In the genomic region with DNA sequence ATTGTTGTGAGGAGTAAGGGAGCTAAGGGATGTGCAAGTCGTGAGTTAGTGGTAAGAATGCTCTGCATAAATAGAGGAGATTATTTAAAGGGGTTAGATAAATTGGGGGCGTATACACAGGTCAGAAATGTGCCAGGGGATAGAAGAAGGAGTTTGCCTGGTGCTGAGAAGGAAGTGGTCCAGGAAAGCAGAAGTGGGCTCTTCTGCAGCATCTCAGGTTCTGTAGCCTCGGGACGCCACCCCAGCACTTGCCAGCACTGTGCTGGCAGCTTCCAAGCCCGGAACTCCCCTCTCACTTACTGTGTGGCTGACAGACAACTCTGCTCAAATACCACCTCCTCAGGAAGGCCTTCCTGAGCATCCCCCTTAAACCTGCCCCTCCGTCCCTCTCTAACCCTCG, we compare ENCODE assay signal across 28 cellular contexts. TPM values are rescaled to one million over a fixed set of nuclear protein-coding genes. Genes with fewer than 3 reads are reported as not detected.
DNase-seq lines count a peak whose midpoint lies in the region; ATAC-seq, FAIRE-seq and TF ChIP-seq lines count a peak whose summit lies in the region.
"Had no signal": no experiment of that assay in that cellular context is flagged by ENCODE, and none has a peak within 500 bp of the region (broad histone marks: within the 10 kb centered on the region; RNA-seq: fewer than 3 reads in every experiment).

No MANE protein-coding gene starts in this region.

- no peak overlapping the region for H2BK5ac ChIP-seq in mesenchymal stem cell (ENCODE audit: low read depth, low read length, poor library complexity, severe bottlenecking)
- H2BK5ac ChIP-seq in trophoblast cell (ENCODE audit: low read depth, low read length, poor library complexity): peak overlapping the region; percentile 96

- H2BK15ac ChIP-seq in mesenchymal stem cell (ENCODE audit: low read depth, poor library complexity, severe bottlenecking): no peak overlapping the region

- 85% methylated on average over 7 of the region's 7 CpGs for WGBS in mesenchymal stem cell
- no CpG with 5 or more reads among the region's 7 CpGs for WGBS in trophoblast cell (ENCODE audit: extremely low coverage, insufficient coverage, insufficient read length)

- CTCF ChIA-PET in Panc1 (lab: Charles Lee): no interaction called here

- H3K79me1 ChIP-seq in mesenchymal stem cell (replicated peaks; ENCODE audit: low read length, poor library complexity, severe bottlenecking) (no peaks in the 10 kb centered on the region), trophoblast cell (ENCODE audit: low read length) (peaks cover 79% of the 10 kb centered on the region)

- POLR2A ChIA-PET in Panc1 (lab: Charles Lee): no interaction called here

- peaks cover 36% of the 10 kb centered on the region for H3K79me2 ChIP-seq in trophoblast cell (ENCODE audit: control insufficient read depth, insufficient read depth, low read length, poor library complexity)

- no peak overlapping the region for H2BK12ac ChIP-seq in mesenchymal stem cell (ENCODE audit: low read length in 2 of 2)
- peak overlapping the region; percentile 99 for H2BK12ac ChIP-seq in trophoblast cell (ENCODE audit: low read length)

- no peak overlapping the region for H3K23ac ChIP-seq in mesenchymal stem cell (ENCODE audit: low read length in 2 of 2)
- no peak overlapping the region for H3K23ac ChIP-seq in trophoblast cell (ENCODE audit: low read length)

- H2BK120ac ChIP-seq in mesenchymal stem cell (ENCODE audit: low read depth, low read length): no peak overlapping the region
- peak overlapping the region; percentile 98 for H2BK120ac ChIP-seq in trophoblast cell (ENCODE audit: insufficient read depth, low read length, poor library complexity)

- no peak for FAIRE-seq in GM12891 (lab: Jason Lieb, UNC)

- H3K9me3 ChIP-seq in Panc1 (ENCODE audit: control insufficient read depth, insufficient read depth, low read depth, low read length) (no peaks in the 10 kb centered on the region), mesenchymal stem cell (ENCODE audit: control insufficient read depth, low read length) (no peaks in the 10 kb centered on the region), trophoblast cell (ENCODE audit: insufficient read depth, low read depth, low read length) (peaks cover 1% of the 10 kb centered on the region)
- H3K9me3 ChIP-seq: gastrocnemius medialis, lower lobe of right lung, sigmoid colon, upper lobe of left lung had no signal

- peaks cover 37% of the 10 kb centered on the region for H3K4me1 ChIP-seq in Panc1 (ENCODE audit: control insufficient read depth, insufficient read depth, low read length)
- peaks cover 24% of the 10 kb centered on the region for H3K4me1 ChIP-seq in mesenchymal stem cell (ENCODE audit: control insufficient read depth, insufficient read depth, low read depth, low read length)
- H3K4me1 ChIP-seq in trophoblast cell (ENCODE audit: control insufficient read depth in 1 of 2, insufficient read depth in 2 of 2, low read length in 2 of 2): peaks cover 61 to 64% of the 10 kb centered on the region in 2 experiments

- H3K18ac ChIP-seq in mesenchymal stem cell (ENCODE audit: low read depth in 1 of 2, low read length in 2 of 2) (no peak overlapping the region), trophoblast cell (ENCODE audit: low read length) (peak overlapping the region; percentile 83)

- H4K8ac ChIP-seq in mesenchymal stem cell (ENCODE audit: low read length) (no peak overlapping the region), trophoblast cell (ENCODE audit: low read depth, low read length) (peak overlapping the region; percentile 92)

- no peak overlapping the region for H3K14ac ChIP-seq in mesenchymal stem cell (ENCODE audit: low read length in 2 of 2)
- peak overlapping the region; percentile 97 for H3K14ac ChIP-seq in trophoblast cell (ENCODE audit: low read length)

- TF ChIP-seq CTCF in Panc1 (IDR thresholded peaks at IDR 0.05): no peak

- DNase-seq in GM12891 (ENCODE audit: insufficient read length, low spot score): no peak
- DNase-seq in Panc1 (ENCODE audit: low read depth, low spot score): no peak
- DNase-seq in mesenchymal stem cell: no peak
- DNase-seq in trophoblast cell: no peak
- DNase-seq in cortex of kidney (lab: John Stamatoyannopoulos, UW): no peak
- no peak for DNase-seq in NCI-H748 treated with DMSO at 0.1 percent for 48 hours (lab: John Stamatoyannopoulos, UW)
- DNase-seq: activated B cell treated with CpG ODN at 0.5 μM for 24 hours; activated CD4-positive, alpha-beta T cell treated with anti-CD3 and anti-CD28 coated beads, Interleukin-2, amount 10 ng/mL, durations not matched to agents 7 days and 5 days; activated effector memory CD4-positive, alpha-beta T cell treated with anti-CD3 and anti-CD28 coated beads, Interleukin-2, amount 50 U/mL, for 16 hours; activated T-cell treated with anti-CD3 and anti-CD28 coated beads, Interleukin-2, amount 50 U/mL, for 1 hour; CD4-positive, CD25-positive, alpha-beta regulatory T cell; effector CD4-positive, alpha-beta T cell; gastrocnemius medialis; KBM-7; lower lobe of right lung; NCI-H1436; NCI-H2081; NCI-H226; NCI-H526 treated with DMSO at 0.1 percent for 48 hours; nucleus accumbens; RPMI8226; sigmoid colon; stimulated activated CD4-positive, alpha-beta T cell treated with anti-CD3 and anti-CD28 coated beads, Interleukin-4, amount 100 ng/mL, for 24 hours; T-cell; upper lobe of left lung had no signal

- H2AK5ac ChIP-seq in mesenchymal stem cell (ENCODE audit: low read length, severe bottlenecking): peak overlapping the region; percentile 29
- H2AK5ac ChIP-seq in trophoblast cell (ENCODE audit: low read length): peak overlapping the region; percentile 98

- H2AFZ ChIP-seq in mesenchymal stem cell (ENCODE audit: low read depth, low read length) (no peak overlapping the region), trophoblast cell (ENCODE audit: insufficient read depth, low read length, poor library complexity) (peak overlapping the region; percentile 33)

- H3K27me3 ChIP-seq in Panc1 (ENCODE audit: control insufficient read depth, insufficient read depth, low read length) (no peaks in the 10 kb centered on the region), mesenchymal stem cell (ENCODE audit: control insufficient read depth in 1 of 2, insufficient read depth in 1 of 2, low read length in 2 of 2) (peaks cover 0 to 23% of the 10 kb centered on the region in 2 experiments), trophoblast cell (ENCODE audit: insufficient read depth, low read length) (no peaks in the 10 kb centered on the region)
- H3K27me3 ChIP-seq: gastrocnemius medialis, sigmoid colon, upper lobe of left lung had no signal

- H4K91ac ChIP-seq in mesenchymal stem cell (ENCODE audit: low read length) (no peak overlapping the region), trophoblast cell (ENCODE audit: low read depth, low read length) (peak overlapping the region; percentile 100)

- H3K27ac ChIP-seq in Panc1 (ENCODE audit: low read length): peak overlapping the region; percentile 77
- no peak overlapping the region for H3K27ac ChIP-seq in mesenchymal stem cell (ENCODE audit: low read length, poor library complexity, severe bottlenecking)
- peak overlapping the region; percentile 99 for H3K27ac ChIP-seq in trophoblast cell (ENCODE audit: low read depth, low read length)
- H3K27ac ChIP-seq: gastrocnemius medialis, lower lobe of right lung, upper lobe of left lung had no signal

- in situ Hi-C loops in Panc1 (cut with HindIII; ENCODE audit: low pct_unique_long_range_greater_than_20kb, low sequenced_read_pairs): no loop called here

- peak overlapping the region; percentile 57 for H4K12ac ChIP-seq in trophoblast cell (ENCODE audit: low read depth, low read length)

- H3K9ac ChIP-seq in mesenchymal stem cell (ENCODE audit: low read length) (no peak overlapping the region), trophoblast cell (ENCODE audit: low read length) (peak overlapping the region; percentile 59)

- BruUV-seq in Panc1 (replicated peaks; lab: Mats Ljungman, UMichigan): no TSS peak

- intact Hi-C loops in Panc1 (cut with micrococcal nuclease; ENCODE audit: unreplicated experiment): no loop called here

- H3K4me2 ChIP-seq in mesenchymal stem cell (ENCODE audit: low read length, poor library complexity, severe bottlenecking) (no peak overlapping the region), trophoblast cell (ENCODE audit: low read length) (peak overlapping the region; percentile 12)

- no peak overlapping the region for H3K4ac ChIP-seq in mesenchymal stem cell (ENCODE audit: low read depth in 1 of 2, low read length in 2 of 2)
- H3K4ac ChIP-seq in trophoblast cell (ENCODE audit: low read depth, low read length): peak overlapping the region; percentile 81

- H3K4me3 ChIP-seq in Panc1 (ENCODE audit: low read depth in 2 of 2, low read length in 2 of 2): no peak overlapping the region
- no peak overlapping the region for H3K4me3 ChIP-seq in mesenchymal stem cell (ENCODE audit: insufficient read depth in 1 of 2, low read depth in 1 of 2, low read length in 2 of 2)
- H3K4me3 ChIP-seq in trophoblast cell (ENCODE audit: low read depth, low read length): no peak overlapping the region
- H3K4me3 ChIP-seq: gastrocnemius medialis, lower lobe of right lung, sigmoid colon, upper lobe of left lung had no signal

- ATAC-seq in Panc1: no peak
- ATAC-seq in HG02840 (IDR thresholded peaks at IDR 0.05; ENCODE audit: low FRiP score, unreplicated experiment): no peak
- ATAC-seq: gastrocnemius medialis, lower lobe of right lung, T-cell had no signal

- TF ChIP-seq POLR2A in GM12891 (IDR thresholded peaks at IDR 0.05; ENCODE audit: low read depth, low read length): no peak

- H3K36me3 ChIP-seq in Panc1 (ENCODE audit: control insufficient read depth, insufficient read depth, low read length) (no peaks in the 10 kb centered on the region), mesenchymal stem cell (ENCODE audit: control insufficient read depth in 1 of 2, insufficient read depth in 2 of 2, low read depth in 1 of 2, low read length in 2 of 2) (peaks cover 0 to 3% of the 10 kb centered on the region in 2 experiments), trophoblast cell (ENCODE audit: control insufficient read depth in 1 of 2, insufficient read depth in 2 of 2, low read length in 2 of 2) (no peaks in the 10 kb centered on the region)
- H3K36me3 ChIP-seq: gastrocnemius medialis, lower lobe of right lung, sigmoid colon, upper lobe of left lung had no signal

TF ChIP-seq in GM12891, 5 proteins besides CTCF, POLR2A, EP300 and RAD21:
- TF ChIP-seq POU2F2 (IDR thresholded peaks at IDR 0.05; ENCODE audit: low read depth, low read length) (no peak), SPI1 (IDR thresholded peaks at IDR 0.05; ENCODE audit: low read depth, low read length) (peak; percentile 64)

RNA-seq across cellular contexts. Expression of gene ABCA4, which starts 18.8 kb away (rescaled TPM):
- polyA plus RNA-seq in GM12891 (2012; ENCODE audit: low read depth, missing spikeins): not detected
- 1.5 TPM for total RNA-seq in Panc1 (2021; ENCODE audit: unreplicated experiment)
- polyA plus RNA-seq in Panc1 (2012; ENCODE audit: insufficient read length): 3.2 TPM
- 0.12 TPM for polyA plus RNA-seq in mesenchymal stem cell (2013, experiment 1 of 2)
- polyA plus RNA-seq in mesenchymal stem cell (2013, experiment 2 of 2): 0.04 TPM
- polyA plus RNA-seq in trophoblast cell (2013): 7.2 and 7.4 TPM in 2 replicates
- total RNA-seq: activated B cell treated with CpG ODN at 0.5 μM for 24 hours; activated CD4-positive, alpha-beta T cell treated with anti-CD3 and anti-CD28 coated beads, Interleukin-2, amount 10 ng/mL, durations not matched to agents 7 days and 5 days; CD4-positive, CD25-positive, alpha-beta regulatory T cell; gastrocnemius medialis; MCF 10A; SK-MEL-5; T-cell had no signal
- polyA plus RNA-seq: CD4-positive, CD25-positive, alpha-beta regulatory T cell had no signal
